ENCODE assay signal across 18 cellular contexts in the genomic region with DNA sequence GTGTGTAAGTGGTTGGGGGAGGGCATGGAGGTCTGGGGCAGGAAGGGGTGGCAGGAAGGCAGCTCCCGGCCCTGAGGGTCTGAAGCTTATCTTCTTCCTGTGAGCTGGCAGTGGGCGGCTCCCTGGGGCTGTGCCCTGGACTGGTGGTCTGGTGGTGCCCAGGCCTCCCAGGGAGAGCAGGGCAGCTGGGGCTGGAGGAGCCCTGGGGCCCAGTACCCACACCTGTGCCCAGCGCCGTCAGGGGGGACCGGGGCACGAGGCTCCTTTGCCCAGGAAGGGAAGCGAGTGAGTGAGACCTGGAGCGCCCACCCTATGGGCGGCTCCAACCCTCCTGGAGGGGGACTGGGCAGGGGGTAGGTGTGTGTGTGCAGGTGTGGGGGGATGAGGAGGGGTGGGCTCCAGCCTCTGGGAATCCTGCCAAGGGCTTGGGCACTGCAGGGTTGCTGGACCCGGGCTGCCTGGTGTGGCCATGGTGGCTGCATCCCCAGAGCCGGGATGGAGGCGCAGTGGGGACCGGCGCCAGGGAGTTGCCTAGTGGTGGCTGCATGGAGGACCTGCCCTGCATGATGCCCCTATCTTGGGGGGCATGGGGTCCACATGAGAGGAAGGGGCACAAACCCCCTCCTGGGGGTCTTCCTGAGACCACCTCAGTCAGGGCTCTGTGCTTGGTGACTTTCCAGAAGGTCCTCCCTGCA.
DNase-seq lines count a peak whose midpoint lies in the region; ATAC-seq and TF ChIP-seq lines count a peak whose summit lies in the region.
"Had no signal": no experiment of that assay in that cellular context is flagged by ENCODE, and none has a peak within 500 bp of the region (broad histone marks: within the 10 kb centered on the region; RNA-seq: fewer than 3 reads in every experiment).

No MANE protein-coding gene starts in this region.

- no peaks in the 10 kb centered on the region for H3K36me3 Mint-ChIP-seq in activated naive CD8-positive, alpha-beta T cell treated with anti-CD3 and anti-CD28 coated beads, Interleukin-2, amount 50 U/mL, for 24 hours (ENCODE audit: low read depth)
- peaks cover 2% of the 10 kb centered on the region for H3K36me3 Mint-ChIP-seq in mesothelial cell of epicardium

- peak; percentile 16 for ATAC-seq in activated naive CD8-positive, alpha-beta T cell treated with anti-CD3 and anti-CD28 coated beads, Interleukin-2, amount 50 U/mL, for 24 hours
- ATAC-seq: effector memory CD8-positive, alpha-beta T cell; gastroesophageal sphincter; left colon had no signal

- H3K4me3 Mint-ChIP-seq in activated naive CD8-positive, alpha-beta T cell treated with anti-CD3 and anti-CD28 coated beads, Interleukin-2, amount 50 U/mL, for 24 hours = no peak overlapping the region
- no peak overlapping the region for H3K4me3 Mint-ChIP-seq in mesothelial cell of epicardium
- H3K4me3 Mint-ChIP-seq: B cell; effector memory CD8-positive, alpha-beta T cell had no signal

- peak; percentile 6 for DNase-seq in 8988T
- peak; percentile 77 for DNase-seq in KG1 (lab: John Stamatoyannopoulos, UW)
- DNase-seq in activated naive CD8-positive, alpha-beta T cell treated with anti-CD3 and anti-CD28 coated beads, Interleukin-2, amount 50 U/mL, for 24 hours = no peak
- peak; percentile 11 to 24 for DNase-seq in mesothelial cell of epicardium (ENCODE audit: low spot score in 2 of 2, unreplicated experiment in 2 of 2)
- DNase-seq in AML-193 (lab: John Stamatoyannopoulos, UW) = no peak
- DNase-seq in hippocampal formation (lab: John Stamatoyannopoulos, UW) = no peak
- DNase-seq in SIG-M5 treated with dmso at 0.1 percent for 504 hours (lab: John Stamatoyannopoulos, UW; ENCODE audit: unreplicated experiment) = no peak
- DNase-seq in AG20443 (ENCODE audit: low spot score) = no peak
- DNase-seq: activated CD4-positive, alpha-beta T cell treated with anti-CD3 and anti-CD28 coated beads, Interleukin-2, amount 50 U/mL, for 4 hours; DND-41; effector memory CD8-positive, alpha-beta T cell; HCEC 1CT; IMR-90; NCI-H187 treated with DMSO at 0.1 percent for 48 hours; NCI-H82 had no signal

- no peaks in the 10 kb centered on the region for H3K27me3 Mint-ChIP-seq in activated naive CD8-positive, alpha-beta T cell treated with anti-CD3 and anti-CD28 coated beads, Interleukin-2, amount 50 U/mL, for 24 hours
- H3K27me3 Mint-ChIP-seq in mesothelial cell of epicardium (ENCODE audit: low read depth) = no peaks in the 10 kb centered on the region
- H3K27me3 Mint-ChIP-seq: B cell had no signal

- peaks cover 3% of the 10 kb centered on the region for H3K4me1 Mint-ChIP-seq in activated naive CD8-positive, alpha-beta T cell treated with anti-CD3 and anti-CD28 coated beads, Interleukin-2, amount 50 U/mL, for 24 hours
- H3K4me1 Mint-ChIP-seq in mesothelial cell of epicardium = no peaks in the 10 kb centered on the region
- H3K4me1 Mint-ChIP-seq: B cell had no signal

- H3K9me3 Mint-ChIP-seq in activated naive CD8-positive, alpha-beta T cell treated with anti-CD3 and anti-CD28 coated beads, Interleukin-2, amount 50 U/mL, for 24 hours = no peaks in the 10 kb centered on the region
- H3K9me3 Mint-ChIP-seq in mesothelial cell of epicardium = peaks cover 34% of the 10 kb centered on the region
- H3K9me3 Mint-ChIP-seq: effector memory CD8-positive, alpha-beta T cell had no signal

- peak overlapping the region; percentile 54 for H3K27ac Mint-ChIP-seq in activated naive CD8-positive, alpha-beta T cell treated with anti-CD3 and anti-CD28 coated beads, Interleukin-2, amount 50 U/mL, for 24 hours
- H3K27ac Mint-ChIP-seq in mesothelial cell of epicardium = no peak overlapping the region
- H3K27ac Mint-ChIP-seq: B cell; effector memory CD8-positive, alpha-beta T cell had no signal

- TF ChIP-seq CTCF in mesothelial cell of epicardium (IDR thresholded peaks at IDR 0.05; ENCODE audit: unreplicated experiment) = no peak

Comparison
In these comparisons a context has a peak if more than half of its experiments do, and no peak if none do; other contexts are left out.
1. DNase-seq: peak in 8988T (single experiment), KG1 (single experiment) and mesothelial cell of epicardium (2 of 2); none in activated naive CD8-positive, alpha-beta T cell treated with anti-CD3 and anti-CD28 coated beads, Interleukin-2, amount 50 U/mL, for 24 hours (single experiment), AML-193 (0 of 2), hippocampal formation (0 of 2), SIG-M5 treated with dmso at 0.1 percent for 504 hours (single experiment) and AG20443 (single experiment).